ENCODE assay signal across 8 cellular contexts in genomic region chr14:105045710-105046326, GRCh38. TPM values are rescaled to one million over a fixed set of nuclear protein-coding genes. Genes with fewer than 3 reads are reported as not detected.
A peak's percentile ranks its signal among the peaks of the same experiment; 100 is the strongest.
DNase-seq lines count a peak whose midpoint lies in the region; ATAC-seq and TF ChIP-seq lines count a peak whose summit lies in the region.

No MANE protein-coding gene starts in this region.

- H3K27ac Mint-ChIP-seq in brain (peak overlapping the region in 1 of 5 experiments; percentile 85), immature natural killer cell (peak overlapping the region; percentile 58 to 88 (median 77))

- H3K27me3 ChIP-seq in WERI-Rb-1 (ENCODE audit: insufficient read depth, low read depth, severe bottlenecking), result no peaks in the 10 kb centered on the region

- H3K9me3 ChIP-seq in WERI-Rb-1 (ENCODE audit: severe bottlenecking), result no peaks in the 10 kb centered on the region

- DNase-seq in NCI-H2227 (lab: John Stamatoyannopoulos, UW; ENCODE audit: unreplicated experiment) (peak; percentile 91), WERI-Rb-1 (peak; percentile 86), immature natural killer cell (peak; percentile 90 to 92 (median 90))
- peak; percentile 86 to 92 for DNase-seq in stimulated activated CD4-positive, alpha-beta T cell treated with anti-CD3 and anti-CD28 coated beads, Interleukin-15, amount 100 ng/mL, for 48 hours (ENCODE audit: low read depth in 2 of 2)

- peaks cover 5% of the 10 kb centered on the region for H3K4me1 Mint-ChIP-seq in brain
- peaks cover 8 to 14% of the 10 kb centered on the region in 2 donors for H3K4me1 Mint-ChIP-seq in immature natural killer cell

- H3K27me3 Mint-ChIP-seq in brain (peaks cover 26% of the 10 kb centered on the region), immature natural killer cell (ENCODE audit: low read depth in 3 of 3) (no peaks in the 10 kb centered on the region)

- no peaks in the 10 kb centered on the region for H3K36me3 ChIP-seq in WERI-Rb-1

- H3K27ac ChIP-seq in WERI-Rb-1, result no peak overlapping the region

- H3K36me3 Mint-ChIP-seq in brain, result no peaks in the 10 kb centered on the region
- H3K36me3 Mint-ChIP-seq in immature natural killer cell, result peaks cover 0 to 3% (median 0%) of the 10 kb centered on the region in 3 donors

- H3K9me3 Mint-ChIP-seq in brain (no peaks in the 10 kb centered on the region), immature natural killer cell (no peaks in the 10 kb centered on the region)

- H3K4me3 Mint-ChIP-seq in brain (peak overlapping the region in 1 of 5 experiments; percentile 38), immature natural killer cell (peak overlapping the region in 2 of 5 donors; percentile 10 to 59)

- ATAC-seq in GM18498 (IDR thresholded peaks at IDR 0.05; ENCODE audit: unreplicated experiment), result peak; percentile 72
- ATAC-seq in HG03097 (IDR thresholded peaks at IDR 0.05; ENCODE audit: low FRiP score, unreplicated experiment), result peak; percentile 57
- ATAC-seq in GM21786 (IDR thresholded peaks at IDR 0.05; ENCODE audit: unreplicated experiment), result no peak

- TF ChIP-seq CTCF in WERI-Rb-1 (IDR thresholded peaks at IDR 0.05; ENCODE audit: low read depth, low read length) (peak; percentile 97), brain (conservative IDR thresholded peaks at IDR 0.05) (peak; percentile 100)

- no peak overlapping the region for H3K4me3 ChIP-seq in WERI-Rb-1 (ENCODE audit: low read depth, low read length)

RNA-seq across cellular contexts. Expression of gene GPR132, which starts 19.4 kb away (rescaled TPM):
- 0.14 TPM for polyA plus RNA-seq in brain (ENCODE audit: insufficient read depth, low read depth, low replicate concordance)
- polyA plus RNA-seq in immature natural killer cell, result 10 to 100 TPM in 1 of 3 donors, 1 to 10 TPM in 2; 5.8 to 25.6 (median 8.4) TPM

RNA-seq across cellular contexts. Expression of gene CDCA4, which starts 24.9 kb away (rescaled TPM):
- polyA plus RNA-seq in brain (ENCODE audit: insufficient read depth, low read depth, low replicate concordance) (35.8 TPM), immature natural killer cell (10 to 100 TPM; 14.5 to 18.3 (median 14.6) TPM)
